In the genomic region with DNA sequence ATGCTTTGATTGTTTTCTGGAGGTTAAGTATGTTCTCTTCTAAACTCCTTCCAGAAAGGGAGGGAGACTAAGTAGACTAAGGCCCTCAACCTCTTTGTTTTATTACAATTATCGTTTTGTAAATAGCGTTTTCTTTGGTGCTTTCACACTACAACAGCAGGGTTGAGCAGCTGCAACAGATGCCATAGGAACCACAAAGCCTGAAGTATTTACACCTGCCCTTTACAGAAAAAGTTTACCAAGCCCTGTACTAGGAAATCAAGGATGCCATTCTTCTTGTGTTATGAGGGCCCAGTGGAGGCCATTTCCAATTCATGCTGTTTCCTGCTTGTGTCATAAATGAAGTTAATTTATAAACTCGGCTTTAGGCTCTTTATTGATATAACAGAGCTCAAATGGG, we compare ENCODE assay signal across 17 cellular contexts.
"Had no signal": no experiment of that assay in that cellular context is flagged by ENCODE, and none has a peak within 500 bp of the region (broad histone marks: within the 10 kb centered on the region; RNA-seq: fewer than 3 reads in every experiment).

No MANE protein-coding gene starts in this region.

- H3K4me1 ChIP-seq: colonic mucosa, foreskin keratinocyte, lower lobe of right lung had no signal

- H3K27me3 ChIP-seq: colonic mucosa, foreskin keratinocyte had no signal

- H3K36me3 ChIP-seq: colonic mucosa, lower lobe of right lung had no signal

- DNase-seq: activated CD4-positive, alpha-beta T cell treated with anti-CD3 and anti-CD28 coated beads, Interleukin-2, amount 10 ng/mL, durations not matched to agents 7 days and 5 days; activated CD8-positive, alpha-beta T cell treated with anti-CD3 and anti-CD28 coated beads, Interleukin-2, amount 10 ng/mL, durations not matched to agents 7 days and 5 days; activated naive CD4-positive, alpha-beta T cell treated with anti-CD3 and anti-CD28 coated beads for 36 hours; activated T-cell treated with anti-CD3 and anti-CD28 coated beads, Interleukin-2, amount 50 U/mL, for 4 hours; central memory CD4-positive, alpha-beta T cell; colonic mucosa; foreskin keratinocyte; glutamatergic neuron; hippocampal formation; left colon; lower lobe of right lung; retina; stimulated activated CD4-positive, alpha-beta T cell treated with anti-CD3 and anti-CD28 coated beads, Interleukin-12 subunit alpha, Interleukin-12 subunit beta, amount 100 ng/mL, for 4 hours; stimulated activated CD4-positive, alpha-beta T cell treated with anti-CD3 and anti-CD28 coated beads, Interleukin-1b, Interleukin-23, amount 100 ng/mL, for 48 hours; stimulated activated CD8-positive, alpha-beta memory T cell treated with anti-CD3 and anti-CD28 coated beads, Interleukin-4, amount 100 ng/mL, for 48 hours; stimulated activated naive CD4-positive, alpha-beta T cell had no signal

- ATAC-seq: activated CD4-positive, CD25-positive, alpha-beta regulatory T cell treated with anti-CD3 and anti-CD28 coated beads, Interleukin-2, amount 50 U/mL, for 24 hours; activated CD8-positive, alpha-beta T cell treated with anti-CD3 and anti-CD28 coated beads, Interleukin-2, amount 10 ng/mL, durations not matched to agents 7 days and 5 days; activated T-cell treated with anti-CD3 and anti-CD28 coated beads, Interleukin-2, amount 50 U/mL, for 4 hours; foreskin keratinocyte; left colon; lower lobe of right lung had no signal

- H3K4me3 ChIP-seq: colonic mucosa, lower lobe of right lung had no signal

- H3K27ac ChIP-seq: colonic mucosa, foreskin keratinocyte, lower lobe of right lung had no signal

- H3K9me3 ChIP-seq: colonic mucosa, lower lobe of right lung had no signal
